In the genomic region with DNA sequence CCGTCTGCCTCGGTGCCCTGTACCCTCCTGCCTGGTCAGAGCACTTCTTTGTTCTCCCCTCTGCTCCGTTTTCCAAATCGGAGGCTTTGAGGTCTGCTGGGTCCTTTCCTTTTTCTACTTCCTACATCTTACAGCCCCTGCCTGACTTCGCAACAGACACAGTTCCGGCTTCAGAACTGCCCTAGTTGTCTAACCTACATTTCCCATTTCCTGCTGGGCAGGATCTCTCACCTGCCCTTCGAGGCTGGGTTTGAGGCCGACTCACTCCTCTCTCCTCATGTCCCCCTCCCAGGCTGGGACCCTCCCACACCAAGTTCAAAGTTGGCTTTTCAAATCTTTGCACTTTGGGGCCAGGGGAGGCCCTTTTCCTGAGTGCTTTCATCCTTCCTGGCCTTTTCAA, we compare ENCODE assay signal across 1 cellular context.
TF ChIP-seq lines count a peak whose summit lies in the region.

No MANE protein-coding gene starts in this region.

TF ChIP-seq in HepG2, 621 proteins besides CTCF, POLR2A, EP300 and RAD21 (continued from another document):
- TF ChIP-seq, protein P1, sequence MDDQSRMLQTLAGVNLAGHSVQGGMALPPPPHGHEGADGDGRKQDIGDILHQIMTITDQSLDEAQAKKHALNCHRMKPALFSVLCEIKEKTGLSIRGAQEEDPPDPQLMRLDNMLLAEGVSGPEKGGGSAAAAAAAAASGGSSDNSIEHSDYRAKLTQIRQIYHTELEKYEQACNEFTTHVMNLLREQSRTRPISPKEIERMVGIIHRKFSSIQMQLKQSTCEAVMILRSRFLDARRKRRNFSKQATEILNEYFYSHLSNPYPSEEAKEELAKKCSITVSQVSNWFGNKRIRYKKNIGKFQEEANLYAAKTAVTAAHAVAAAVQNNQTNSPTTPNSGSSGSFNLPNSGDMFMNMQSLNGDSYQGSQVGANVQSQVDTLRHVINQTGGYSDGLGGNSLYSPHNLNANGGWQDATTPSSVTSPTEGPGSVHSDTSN (CRISPR knock-in tag; IDR thresholded peaks at IDR 0.05; ENCODE audit: borderline replicate concordance): no peak
- TF ChIP-seq CCDC6 (CRISPR knock-in tag; IDR thresholded peaks at IDR 0.05) (no peak), ATF7-NPFF (CRISPR knock-in tag; IDR thresholded peaks at IDR 0.05; ENCODE audit: low read depth) (no peak), ZNF180 (CRISPR knock-in tag; IDR thresholded peaks at IDR 0.05; ENCODE audit: borderline replicate concordance, low read depth) (no peak), ZNF354B (CRISPR knock-in tag; IDR thresholded peaks at IDR 0.05) (no peak), PCBP1 (IDR thresholded peaks at IDR 0.05; ENCODE audit: borderline replicate concordance, low read depth, low read length) (no peak)
